Comparison of ENCODE assay signal across 1 cellular context in the genomic region with DNA sequence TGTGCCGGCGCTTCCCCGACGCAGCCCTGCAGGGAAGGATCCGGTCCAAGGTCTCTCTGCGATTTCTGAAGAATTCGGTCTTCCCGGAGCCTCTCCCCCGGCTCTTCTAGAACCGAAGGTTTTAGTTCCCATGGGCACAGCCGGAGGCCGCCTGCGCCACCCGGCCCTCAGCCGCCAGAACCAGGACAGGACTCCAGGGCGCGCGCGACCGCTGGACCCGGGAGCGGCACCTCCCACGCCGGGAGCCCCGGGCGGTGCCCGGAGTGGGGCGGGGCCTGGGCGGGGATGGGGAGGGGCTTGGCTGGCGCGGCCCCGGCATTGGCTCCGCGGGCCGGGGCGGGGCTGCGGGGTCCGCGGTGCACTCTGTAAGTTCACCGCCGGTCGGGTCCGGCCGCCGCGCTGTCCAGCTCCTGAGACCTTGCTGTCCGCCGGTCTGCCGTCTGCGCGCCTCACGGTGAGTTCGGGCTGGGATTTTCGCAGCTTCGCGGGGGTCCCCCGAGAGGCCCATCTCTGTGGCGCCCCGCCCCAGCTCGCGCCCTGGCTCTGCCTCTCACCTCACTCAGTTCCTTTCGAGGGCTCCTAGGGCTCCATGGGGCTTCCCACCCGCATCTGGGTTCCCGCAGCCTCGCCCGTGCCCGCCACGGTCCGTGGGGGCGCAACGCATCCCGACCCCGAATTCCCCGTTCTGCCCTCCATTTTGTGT.
TF ChIP-seq lines count a peak whose summit lies in the region.

A gene with protein sequence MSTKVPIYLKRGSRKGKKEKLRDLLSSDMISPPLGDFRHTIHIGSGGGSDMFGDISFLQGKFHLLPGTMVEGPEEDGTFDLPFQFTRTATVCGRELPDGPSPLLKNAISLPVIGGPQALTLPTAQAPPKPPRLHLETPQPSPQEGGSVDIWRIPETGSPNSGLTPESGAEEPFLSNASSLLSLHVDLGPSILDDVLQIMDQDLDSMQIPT (plus strand): TSS at position 366 of the 703 bp plus-strand sequence. CDS start 6,033 bp downstream, outside the sequence.

TF ChIP-seq in WTC11, 78 proteins besides CTCF, POLR2A, EP300 and RAD21 (continued from another document):
- TF ChIP-seq, protein P1, sequence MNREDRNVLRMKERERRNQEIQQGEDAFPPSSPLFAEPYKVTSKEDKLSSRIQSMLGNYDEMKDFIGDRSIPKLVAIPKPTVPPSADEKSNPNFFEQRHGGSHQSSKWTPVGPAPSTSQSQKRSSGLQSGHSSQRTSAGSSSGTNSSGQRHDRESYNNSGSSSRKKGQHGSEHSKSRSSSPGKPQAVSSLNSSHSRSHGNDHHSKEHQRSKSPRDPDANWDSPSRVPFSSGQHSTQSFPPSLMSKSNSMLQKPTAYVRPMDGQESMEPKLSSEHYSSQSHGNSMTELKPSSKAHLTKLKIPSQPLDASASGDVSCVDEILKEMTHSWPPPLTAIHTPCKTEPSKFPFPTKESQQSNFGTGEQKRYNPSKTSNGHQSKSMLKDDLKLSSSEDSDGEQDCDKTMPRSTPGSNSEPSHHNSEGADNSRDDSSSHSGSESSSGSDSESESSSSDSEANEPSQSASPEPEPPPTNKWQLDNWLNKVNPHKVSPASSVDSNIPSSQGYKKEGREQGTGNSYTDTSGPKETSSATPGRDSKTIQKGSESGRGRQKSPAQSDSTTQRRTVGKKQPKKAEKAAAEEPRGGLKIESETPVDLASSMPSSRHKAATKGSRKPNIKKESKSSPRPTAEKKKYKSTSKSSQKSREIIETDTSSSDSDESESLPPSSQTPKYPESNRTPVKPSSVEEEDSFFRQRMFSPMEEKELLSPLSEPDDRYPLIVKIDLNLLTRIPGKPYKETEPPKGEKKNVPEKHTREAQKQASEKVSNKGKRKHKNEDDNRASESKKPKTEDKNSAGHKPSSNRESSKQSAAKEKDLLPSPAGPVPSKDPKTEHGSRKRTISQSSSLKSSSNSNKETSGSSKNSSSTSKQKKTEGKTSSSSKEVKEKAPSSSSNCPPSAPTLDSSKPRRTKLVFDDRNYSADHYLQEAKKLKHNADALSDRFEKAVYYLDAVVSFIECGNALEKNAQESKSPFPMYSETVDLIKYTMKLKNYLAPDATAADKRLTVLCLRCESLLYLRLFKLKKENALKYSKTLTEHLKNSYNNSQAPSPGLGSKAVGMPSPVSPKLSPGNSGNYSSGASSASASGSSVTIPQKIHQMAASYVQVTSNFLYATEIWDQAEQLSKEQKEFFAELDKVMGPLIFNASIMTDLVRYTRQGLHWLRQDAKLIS (CRISPR knock-in tag; IDR thresholded peaks at IDR 0.05; ENCODE audit: borderline replicate concordance) = no peak
- TF ChIP-seq CBFB (CRISPR knock-in tag; IDR thresholded peaks at IDR 0.05; ENCODE audit: low read depth) = no peak
